14 cellular contexts compared by ENCODE assay signal in genomic region chr2:47222813-47223564, GRCh38. TPM values are rescaled to one million over a fixed set of nuclear protein-coding genes. Genes with fewer than 3 reads are reported as not detected.
A peak's percentile ranks its signal among the peaks of the same experiment; 100 is the strongest.
DNase-seq lines count a peak whose midpoint lies in the region; FAIRE-seq and TF ChIP-seq lines count a peak whose summit lies in the region.
"Had no signal": no experiment of that assay in that cellular context is flagged by ENCODE, and none has a peak within 500 bp of the region (broad histone marks: within the 10 kb centered on the region; RNA-seq: fewer than 3 reads in every experiment).

No MANE protein-coding gene starts in this region.

- peaks cover 4% of the 10 kb centered on the region for H3K79me1 ChIP-seq in mesenchymal stem cell (replicated peaks; ENCODE audit: low read length, poor library complexity, severe bottlenecking)

- no peak overlapping the region for H3K14ac ChIP-seq in mesenchymal stem cell (ENCODE audit: low read length in 2 of 2)

- H3K9ac ChIP-seq in mesenchymal stem cell (ENCODE audit: low read length) = no peak overlapping the region

- peak overlapping the region; percentile 19 for H4K8ac ChIP-seq in mesenchymal stem cell (ENCODE audit: low read length)

- H3K9me3 ChIP-seq in mesenchymal stem cell (ENCODE audit: control insufficient read depth, low read length) (no peaks in the 10 kb centered on the region), prostate gland (no peaks in the 10 kb centered on the region)

- H2BK15ac ChIP-seq in mesenchymal stem cell (ENCODE audit: low read depth, poor library complexity, severe bottlenecking) = peak overlapping the region; percentile 85

- no peak overlapping the region for H2AFZ ChIP-seq in mesenchymal stem cell (ENCODE audit: low read depth, low read length)

- H2AK5ac ChIP-seq in mesenchymal stem cell (ENCODE audit: low read length, severe bottlenecking) = peak overlapping the region; percentile 98

- no peak for TF ChIP-seq CTCF in prostate gland (IDR thresholded peaks at IDR 0.05)

- peak overlapping the region; percentile 98 for H2BK120ac ChIP-seq in mesenchymal stem cell (ENCODE audit: low read depth, low read length)

- WGBS in mesenchymal stem cell = 79% methylated on average over 4 of the region's 4 CpGs
- 18% methylated on average over 4 of the region's 4 CpGs for WGBS in prostate gland

- peak overlapping the region; percentile 46 to 70 for H3K18ac ChIP-seq in mesenchymal stem cell (ENCODE audit: low read depth in 1 of 2, low read length in 2 of 2)

- no peak for TF ChIP-seq POLR2A in prostate gland (IDR thresholded peaks at IDR 0.05)
- TF ChIP-seq POLR2A in H54 (IDR thresholded peaks at IDR 0.05; ENCODE audit: low read depth, low read length) = no peak

- peaks cover 33% of the 10 kb centered on the region for H3K4me1 ChIP-seq in mesenchymal stem cell (ENCODE audit: control insufficient read depth, insufficient read depth, low read depth, low read length)
- H3K4me1 ChIP-seq in prostate gland (replicated peaks) = peaks cover 23% of the 10 kb centered on the region

- no peak overlapping the region for H3K4me3 ChIP-seq in mesenchymal stem cell (ENCODE audit: insufficient read depth in 1 of 2, low read depth in 1 of 2, low read length in 2 of 2)
- H3K4me3 ChIP-seq in prostate gland = no peak overlapping the region

- H3K4me2 ChIP-seq in mesenchymal stem cell (ENCODE audit: low read length, poor library complexity, severe bottlenecking) = no peak overlapping the region

- H3K27ac ChIP-seq in mesenchymal stem cell (ENCODE audit: low read length, poor library complexity, severe bottlenecking) (peak overlapping the region; percentile 93), prostate gland (peak overlapping the region; percentile 11 to 34)
- H3K27ac ChIP-seq: 22Rv1 had no signal

- no peak overlapping the region for H4K91ac ChIP-seq in mesenchymal stem cell (ENCODE audit: low read length)

- intact Hi-C loops in prostate gland (cut with DNase I) = no loop called here

- H2BK12ac ChIP-seq in mesenchymal stem cell (ENCODE audit: low read length in 2 of 2) = peak overlapping the region; percentile 74 to 95

- H3K27me3 ChIP-seq in mesenchymal stem cell (ENCODE audit: control insufficient read depth in 1 of 2, insufficient read depth in 1 of 2, low read length in 2 of 2) = no peaks in the 10 kb centered on the region
- H3K27me3 ChIP-seq in prostate gland (replicated peaks; ENCODE audit: insufficient read depth) = no peaks in the 10 kb centered on the region

- no peak overlapping the region for H3K23ac ChIP-seq in mesenchymal stem cell (ENCODE audit: low read length in 2 of 2)

- H3K36me3 ChIP-seq in mesenchymal stem cell (ENCODE audit: control insufficient read depth in 1 of 2, insufficient read depth in 2 of 2, low read depth in 1 of 2, low read length in 2 of 2) = no peaks in the 10 kb centered on the region
- H3K36me3 ChIP-seq in prostate gland = no peaks in the 10 kb centered on the region

- DNase-seq in NCI-H82 (lab: John Stamatoyannopoulos, UW) (peak; percentile 25), NCI-H82 treated with DMSO at 0.1 percent for 48 hours (lab: John Stamatoyannopoulos, UW; ENCODE audit: unreplicated experiment) (no peak), mesenchymal stem cell (no peak), prostate gland (ENCODE audit: low spot score) (no peak), H54 (ENCODE audit: insufficient read length, low spot score) (no peak), activated gamma-delta T cell (lab: John Stamatoyannopoulos, UW) (no peak), activated gamma-delta T cell treated with Interleukin-2 at 50 U/mL for 16 hours (no peak), foreskin melanocyte (no peak)
- DNase-seq: CD4-positive, alpha-beta T cell; H9; NCI-H187 treated with DMSO at 0.1 percent for 48 hours; NCI-H345; NCI-H69 had no signal

- no peak overlapping the region for H2BK5ac ChIP-seq in mesenchymal stem cell (ENCODE audit: low read depth, low read length, poor library complexity, severe bottlenecking)

- peak overlapping the region; percentile 31 to 45 for H3K4ac ChIP-seq in mesenchymal stem cell (ENCODE audit: low read depth in 1 of 2, low read length in 2 of 2)

- FAIRE-seq in H54 (lab: Jason Lieb, UNC) = no peak

RNA-seq across cellular contexts. Expression of gene CALM2, which starts 46.7 kb away (rescaled TPM):
- polyA plus RNA-seq in mesenchymal stem cell (2013, experiment 1 of 2) = 708 TPM
- 761 TPM for polyA plus RNA-seq in mesenchymal stem cell (2013, experiment 2 of 2)
- 100 to 1,000 TPM; 391 to 511 TPM for total RNA-seq in prostate gland
